Comparison of ENCODE assay signal across 29 cellular contexts in the genomic region with DNA sequence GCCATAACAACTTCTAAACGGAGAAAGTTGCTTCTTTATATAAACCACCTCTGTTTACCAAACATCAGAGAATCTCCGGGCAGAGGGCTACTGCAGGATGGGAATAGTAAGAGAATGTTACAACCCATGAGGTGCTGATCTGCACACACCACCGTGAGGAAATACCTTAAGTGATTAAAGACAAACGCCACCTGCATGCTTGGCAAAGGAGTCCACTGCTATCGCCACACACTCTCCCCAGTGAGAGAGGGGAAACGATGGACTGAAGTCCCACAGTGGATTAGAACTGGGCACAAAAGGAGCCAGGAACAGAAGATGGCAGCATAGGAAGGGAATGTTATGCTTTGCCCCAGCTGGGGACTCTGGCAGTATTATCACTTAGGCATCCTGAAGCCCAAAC. TPM values are rescaled to one million over a fixed set of nuclear protein-coding genes. Genes with fewer than 3 reads are reported as not detected.
DNase-seq lines count a peak whose midpoint lies in the region; ATAC-seq and TF ChIP-seq lines count a peak whose summit lies in the region.
"Had no signal": no experiment of that assay in that cellular context is flagged by ENCODE, and none has a peak within 500 bp of the region (broad histone marks: within the 10 kb centered on the region; RNA-seq: fewer than 3 reads in every experiment).

No MANE protein-coding gene starts in this region.

- H3K4me1 Mint-ChIP-seq in nephron = peaks cover 56% of the 10 kb centered on the region

- no peaks in the 10 kb centered on the region for H3K9me3 Mint-ChIP-seq in nephron
- H3K9me3 Mint-ChIP-seq: activated naive CD4-positive, alpha-beta T cell treated with anti-CD3 and anti-CD28 coated beads, Interleukin-2, amount 50 U/mL, for 72 hours; activated T-helper 1 cell treated with anti-CD3 and anti-CD28 coated beads, Interleukin-12 subunit alpha, Interleukin-12 subunit beta, Interleukin-2, Interleukin-4 antibody, amounts not matched to agents 30 ng/mL and 10 ng/mL and 1 ng/mL, durations not matched to agents 14 hours and 24 hours and 36 hours; CD4-positive, alpha-beta T cell; dendritic cell treated with granulocyte-macrophage colony-stimulating factor and Interleukin-4, amounts not matched to agents 40 ng/mL and 50 ng/mL, for 4 days; naive thymus-derived CD4-positive, alpha-beta T cell; stimulated activated naive CD8-positive, alpha-beta T cell treated with anti-CD3 and anti-CD28 coated beads, Interleukin-15, Interleukin-2, amounts not matched to agents 100 ng/mL and 50 ng/mL, for 24 hours had no signal

- TF ChIP-seq POLR2A in uterus (IDR thresholded peaks at IDR 0.05) = no peak

- no peak for TF ChIP-seq CTCF in nephron (IDR thresholded peaks at IDR 0.05; ENCODE audit: unreplicated experiment in 3 of 3)
- TF ChIP-seq CTCF in uterus (IDR thresholded peaks at IDR 0.05) = no peak

- peak overlapping the region in 2 of 3 experiments; percentile 23 to 24 for H3K4me3 Mint-ChIP-seq in nephron
- H3K4me3 Mint-ChIP-seq: activated CD4-positive, alpha-beta T cell treated with anti-CD3 and anti-CD28 coated beads, Interleukin-2, amount 10 ng/mL, durations not matched to agents 24 days and 14 days; activated CD8-positive, alpha-beta memory T cell treated with anti-CD3 and anti-CD28 coated beads, Interleukin-2, amount 10 ng/mL, durations not matched to agents 7 days and 5 days; activated T-helper 1 cell treated with anti-CD3 and anti-CD28 coated beads, Interleukin-12 subunit alpha, Interleukin-12 subunit beta, Interleukin-2, Interleukin-4 antibody, amounts not matched to agents 30 ng/mL and 10 ng/mL and 1 ng/mL, durations not matched to agents 14 hours and 24 hours and 36 hours; CD4-positive, alpha-beta T cell; dendritic cell treated with granulocyte-macrophage colony-stimulating factor and Interleukin-4, amounts not matched to agents 40 ng/mL and 50 ng/mL, for 4 days had no signal

- H3K9me3 ChIP-seq in uterus = no peaks in the 10 kb centered on the region
- H3K9me3 ChIP-seq: SK-N-SH, thyroid gland had no signal

- DNase-seq in DMS 273 (lab: John Stamatoyannopoulos, UW; ENCODE audit: unreplicated experiment) (peak; percentile 38), DMS 273 treated with DMSO at 0.1 percent for 48 hours (lab: John Stamatoyannopoulos, UW) (no peak), astrocyte of the hippocampus (ENCODE audit: low read depth, low spot score) (peak; percentile 27), uterus (no peak), foreskin melanocyte (no peak)
- DNase-seq in effector CD8-positive, alpha-beta T cell (lab: John Stamatoyannopoulos, UW) = no peak
- DNase-seq: activated CD4-positive, alpha-beta T cell treated with anti-CD3 and anti-CD28 coated beads, Interleukin-2, amount 10 ng/mL, durations not matched to agents 24 days and 14 days; activated CD8-positive, alpha-beta memory T cell treated with anti-CD3 and anti-CD28 coated beads, Interleukin-2, amount 10 ng/mL, durations not matched to agents 7 days and 5 days; anterior cingulate cortex; caudate nucleus; CD4-positive, alpha-beta T cell; DMS153; left cardiac atrium; naive thymus-derived CD4-positive, alpha-beta T cell; NCI-H1092; NCI-H187 treated with DMSO at 0.1 percent for 48 hours; NCI-H526 treated with DMSO at 0.1 percent for 48 hours; right cardiac atrium; SK-N-SH; T-helper 2 cell; thyroid gland had no signal

- H3K27ac ChIP-seq in uterus = peak overlapping the region; percentile 42 to 57
- H3K27ac ChIP-seq: 22Rv1 had no signal

- ATAC-seq in HG02970 (IDR thresholded peaks at IDR 0.05; ENCODE audit: low FRiP score, unreplicated experiment) = no peak
- ATAC-seq: activated CD8-positive, alpha-beta memory T cell treated with anti-CD3 and anti-CD28 coated beads, Interleukin-2, amount 10 ng/mL, durations not matched to agents 7 days and 5 days; left cardiac atrium; naive thymus-derived CD4-positive, alpha-beta T cell; right cardiac atrium had no signal

- peak overlapping the region; percentile 95 to 98 (median 96) for H3K27ac Mint-ChIP-seq in nephron
- H3K27ac Mint-ChIP-seq: activated CD4-positive, alpha-beta T cell treated with anti-CD3 and anti-CD28 coated beads, Interleukin-2, amount 10 ng/mL, durations not matched to agents 24 days and 14 days; activated CD8-positive, alpha-beta memory T cell treated with anti-CD3 and anti-CD28 coated beads, Interleukin-2, amount 10 ng/mL, durations not matched to agents 7 days and 5 days; activated naive CD4-positive, alpha-beta T cell treated with anti-CD3 and anti-CD28 coated beads, Interleukin-2, amount 50 U/mL, for 72 hours; activated T-helper 1 cell treated with anti-CD3 and anti-CD28 coated beads, Interleukin-12 subunit alpha, Interleukin-12 subunit beta, Interleukin-2, Interleukin-4 antibody, amounts not matched to agents 30 ng/mL and 10 ng/mL and 1 ng/mL, durations not matched to agents 14 hours and 24 hours and 36 hours; CD4-positive, alpha-beta T cell; dendritic cell treated with granulocyte-macrophage colony-stimulating factor and Interleukin-4, amounts not matched to agents 40 ng/mL and 50 ng/mL, for 4 days had no signal

- H3K36me3 ChIP-seq in uterus = no peaks in the 10 kb centered on the region
- H3K36me3 ChIP-seq: thyroid gland had no signal

- H3K4me1 ChIP-seq in uterus = no peaks in the 10 kb centered on the region

- H3K27me3 Mint-ChIP-seq in nephron (ENCODE audit: low read depth) = no peaks in the 10 kb centered on the region
- H3K27me3 Mint-ChIP-seq: CD4-positive, alpha-beta T cell; dendritic cell treated with granulocyte-macrophage colony-stimulating factor and Interleukin-4, amounts not matched to agents 40 ng/mL and 50 ng/mL, for 4 days had no signal

- H3K36me3 Mint-ChIP-seq in nephron (ENCODE audit: low read depth) = no peaks in the 10 kb centered on the region
- H3K36me3 Mint-ChIP-seq: activated CD8-positive, alpha-beta memory T cell treated with anti-CD3 and anti-CD28 coated beads, Interleukin-2, amount 10 ng/mL, durations not matched to agents 7 days and 5 days had no signal

- no peaks in the 10 kb centered on the region for H3K27me3 ChIP-seq in uterus
- H3K27me3 ChIP-seq: thyroid gland had no signal

- H3K4me3 ChIP-seq in uterus = no peak overlapping the region
- H3K4me3 ChIP-seq: thyroid gland had no signal

- intact Hi-C loops in uterus (cut with DNase I; ENCODE audit: low total_unique reads) = no loop called here

RNA-seq across cellular contexts. Expression of a gene that starts 15.6 kb away (rescaled TPM):
- total RNA-seq in uterus = 10 to 100 TPM in 2 of 4 donors, 1 to 10 TPM in 2; 2.4 to 50.5 (median 17.8) TPM
- total RNA-seq: G401 had no signal

Comparison
In these comparisons a context has a peak if more than half of its experiments do, and no peak if none do; other contexts are left out.
1. DNase-seq: peak in DMS 273 (single experiment) and astrocyte of the hippocampus (single experiment); none in DMS 273 treated with DMSO at 0.1 percent for 48 hours (single experiment), uterus (0 of 2), effector CD8-positive, alpha-beta T cell (single experiment) and foreskin melanocyte (single experiment).